Comparison of ENCODE assay signal across 14 cellular contexts in genomic region chr6:42403415-42403814, GRCh38. TPM values are rescaled to one million over a fixed set of nuclear protein-coding genes. Genes with fewer than 3 reads are reported as not detected.
A peak's percentile ranks its signal among the peaks of the same experiment; 100 is the strongest.
DNase-seq lines count a peak whose midpoint lies in the region; ATAC-seq and TF ChIP-seq lines count a peak whose summit lies in the region.
"Had no signal": no experiment of that assay in that cellular context is flagged by ENCODE, and none has a peak within 500 bp of the region (broad histone marks: within the 10 kb centered on the region; RNA-seq: fewer than 3 reads in every experiment).

No MANE protein-coding gene starts in this region.

- in situ Hi-C loops in brain microvascular endothelial cell (cut with HindIII; ENCODE audit: low pct_ligation_motif_present, low sequenced_read_pairs), result no loop called here

- ATAC-seq in left colon (peak; percentile 84), GM19463 (IDR thresholded peaks at IDR 0.05; ENCODE audit: unreplicated experiment) (no peak), GM19351 (IDR thresholded peaks at IDR 0.05; ENCODE audit: unreplicated experiment) (no peak)
- ATAC-seq: pancreas, Right ventricle myocardium inferior had no signal

- DNase-seq in A172 (ENCODE audit: low spot score) (peak; percentile 8), HFF-Myc (ENCODE audit: extremely low read depth, low read depth) (peak; percentile 50), brain microvascular endothelial cell (no peak), left colon (peak in 1 of 2 donors; percentile 26), NCI-H146 (lab: John Stamatoyannopoulos, UW) (no peak), HK-2 (ENCODE audit: unreplicated experiment) (no peak)
- DNase-seq: H7, kidney, NCI-H345, pancreas had no signal

- no peaks in the 10 kb centered on the region for H3K36me3 ChIP-seq in brain microvascular endothelial cell (replicated peaks)
- H3K36me3 ChIP-seq: pancreas had no signal

- no peaks in the 10 kb centered on the region for H3K27me3 ChIP-seq in brain microvascular endothelial cell (replicated peaks)
- H3K27me3 ChIP-seq: BLaER1 treated with 17β-estradiol and CSF1 and Interleukin-3, amounts not matched to agents 10 nM and 100 nM; pancreas had no signal

- TF ChIP-seq CTCF in HFF-Myc (IDR thresholded peaks at IDR 0.05; ENCODE audit: low read depth, low read length, missing control alignments) (no peak), brain microvascular endothelial cell (IDR thresholded peaks at IDR 0.05; ENCODE audit: low read depth, low read length, missing control alignments) (peak; percentile 20)

- H3K27ac ChIP-seq in brain microvascular endothelial cell, result no peak overlapping the region
- H3K27ac ChIP-seq: pancreas had no signal

- no peak overlapping the region for H3K4me3 ChIP-seq in HFF-Myc (replicated peaks; ENCODE audit: low read depth, low read length)
- no peak overlapping the region for H3K4me3 ChIP-seq in brain microvascular endothelial cell (ENCODE audit: low read depth, low read length)
- H3K4me3 ChIP-seq: BLaER1 treated with 17β-estradiol and CSF1 and Interleukin-3, amounts not matched to agents 10 nM and 100 nM; pancreas had no signal

- intact Hi-C loops in left colon (cut with DNase I, micrococcal nuclease), result no loop called here

RNA-seq across cellular contexts. Expression of gene TRERF1, which starts 48.3 kb away (rescaled TPM):
- 3.4 and 3.5 TPM in 2 replicates for total RNA-seq in A172 (2014; rRNA removed; shearing (Covaris generic))
- 1 to 10 TPM; 2.3 to 4.0 TPM for total RNA-seq in left colon

Comparison
In these comparisons a context has a peak if more than half of its experiments do, and no peak if none do; other contexts are left out.
1. DNase-seq: peak in A172 (single experiment) and HFF-Myc (single experiment); none in brain microvascular endothelial cell (single experiment), NCI-H146 (single experiment) and HK-2 (single experiment).